17 cellular contexts compared by ENCODE assay signal in genomic region chr7:129865932-129866214, GRCh38.
DNase-seq lines count a peak whose midpoint lies in the region; ATAC-seq, FAIRE-seq and TF ChIP-seq lines count a peak whose summit lies in the region.
"Had no signal": no experiment of that assay in that cellular context is flagged by ENCODE, and none has a peak within 500 bp of the region (broad histone marks: within the 10 kb centered on the region; RNA-seq: fewer than 3 reads in every experiment).

No MANE protein-coding gene starts in this region.

- no peak overlapping the region for H3K14ac ChIP-seq in H9 (ENCODE audit: insufficient read depth, low read length)

- H3K23ac ChIP-seq in H9 (ENCODE audit: insufficient read length, low read depth, low read length) = no peak overlapping the region

- H2BK5ac ChIP-seq in H9 (ENCODE audit: insufficient read length, low read length) = no peak overlapping the region

- H3K27me3 ChIP-seq in H9 (ENCODE audit: insufficient read depth, low read length) (no peaks in the 10 kb centered on the region), breast epithelium (no peaks in the 10 kb centered on the region), parathyroid adenoma (ENCODE audit: control insufficient read depth, insufficient read depth, low read length) (no peaks in the 10 kb centered on the region)
- H3K27me3 ChIP-seq in effector memory CD4-positive, alpha-beta T cell (replicated peaks; ENCODE audit: control insufficient read depth, insufficient read depth, low read length, poor library complexity, severe bottlenecking) = no peaks in the 10 kb centered on the region
- H3K27me3 ChIP-seq: BLaER1, colonic mucosa, neutrophil had no signal

- H3K4me1 Mint-ChIP-seq in H9 = peaks cover 29 to 36% of the 10 kb centered on the region in 2 experiments

- FAIRE-seq in A549 (lab: Jason Lieb, UNC) = no peak
- FAIRE-seq: GM12891 had no signal

- H3K4me1 ChIP-seq in A549 = peaks cover 24% of the 10 kb centered on the region
- peaks cover 8% of the 10 kb centered on the region for H3K4me1 ChIP-seq in H9 (ENCODE audit: insufficient read depth, low read length)
- H3K4me1 ChIP-seq in breast epithelium = peaks cover 5 to 27% of the 10 kb centered on the region in 2 donors
- peaks cover 31% of the 10 kb centered on the region for H3K4me1 ChIP-seq in parathyroid adenoma
- H3K4me1 ChIP-seq in effector memory CD4-positive, alpha-beta T cell (ENCODE audit: control insufficient read depth, insufficient read depth, low read length, poor library complexity, severe bottlenecking) = no peaks in the 10 kb centered on the region
- H3K4me1 ChIP-seq: colonic mucosa had no signal

- intact Hi-C loops in breast epithelium (cut with DNase I; ENCODE audit: low total_unique reads) = no loop called here

- H2AFZ ChIP-seq in H9 (ENCODE audit: low read length) (no peak overlapping the region), parathyroid adenoma (no peak overlapping the region)

- peaks cover 5 to 8% (median 6%) of the 10 kb centered on the region in 3 experiments; a peak in 6 of 7 replicates for H3K36me3 Mint-ChIP-seq in H9 (ENCODE audit: insufficient read depth in 1 of 3, low read depth in 3 of 3)

- H3K79me2 ChIP-seq in H9 (ENCODE audit: insufficient read depth, low read length) = no peaks in the 10 kb centered on the region; the same call in 1 of the 2 replicates
- H3K79me2 ChIP-seq in parathyroid adenoma = peaks cover 43% of the 10 kb centered on the region

- H2AK5ac ChIP-seq in H9 (ENCODE audit: insufficient read length, low read length) = no peak overlapping the region

- no peaks in the 10 kb centered on the region for H4K20me1 ChIP-seq in H9 (ENCODE audit: control insufficient read depth, insufficient read depth, insufficient read length)

- no peak overlapping the region for H3K4me3 Mint-ChIP-seq in H9

- no peak overlapping the region for H2BK15ac ChIP-seq in H9 (ENCODE audit: low read depth, low read length)

- TF ChIP-seq CTCF in A549 (IDR thresholded peaks at IDR 0.05) (no peak), H9 (conservative IDR thresholded peaks at IDR 0.05) (no peak), breast epithelium (IDR thresholded peaks at IDR 0.05) (no peak), parathyroid adenoma (IDR thresholded peaks at IDR 0.05) (no peak)

- DNase-seq in A549 (ENCODE audit: low read depth in 1 of 2, low spot score in 1 of 2) (no peak), H9 (no peak), breast epithelium (ENCODE audit: low spot score in 2 of 2) (no peak), NCI-H1417 (lab: John Stamatoyannopoulos, UW) (no peak), HUDEP-2 (lab: John Stamatoyannopoulos, UW; ENCODE audit: unreplicated experiment in 76 of 76) (no peak)
- no peak for DNase-seq in effector memory CD4-positive, alpha-beta T cell
- DNase-seq: activated CD4-positive, alpha-beta T cell treated with anti-CD3 and anti-CD28 coated beads for 1 hour; colonic mucosa; MV-4-11; PC-3; stimulated activated CD4-positive, alpha-beta T cell treated with anti-CD3 and anti-CD28 coated beads, Interleukin-12 subunit alpha, Interleukin-12 subunit beta, amount 100 ng/mL, for 4 hours; T-helper 1 cell had no signal

- peaks cover 2% of the 10 kb centered on the region for H3K79me1 ChIP-seq in H9 (ENCODE audit: insufficient read depth, low read depth, low read length, poor library complexity, severe bottlenecking)

- CTCF ChIA-PET in A549 (lab: Yijun Ruan, JAX) = interaction anchor here (1.0 to 1.6 kb wide), 5 partner anchors 9 to 145 kb away, joined by 3 to 6 read pairs (median 4); no protein-coding TSS in a partner anchor

- WGBS in A549 (ENCODE audit: missing lambda C conversion rate) = 90% methylated on average over 1 of the region's 1 CpG
- WGBS in H9 (ENCODE audit: extremely low coverage, insufficient read length, low lambda C conversion rate) = no CpG with 5 or more reads among the region's 1 CpG

- no peaks in the 10 kb centered on the region for H3K9me3 Mint-ChIP-seq in H9

- H3K27ac ChIP-seq in A549 (peak overlapping the region; percentile 44 to 76; a peak in 5 of 6 replicates), H9 (ENCODE audit: insufficient read length, low read depth, low read length) (no peak overlapping the region), breast epithelium (peak overlapping the region; percentile 12 to 78), parathyroid adenoma (peak overlapping the region; percentile 33)
- no peak overlapping the region for H3K27ac ChIP-seq in effector memory CD4-positive, alpha-beta T cell (ENCODE audit: insufficient read depth, low read length, poor library complexity, severe bottlenecking)
- H3K27ac ChIP-seq: BLaER1, colonic mucosa, neutrophil had no signal

- H3K18ac ChIP-seq in H9 (ENCODE audit: insufficient read length, low read depth, low read length) = no peak overlapping the region

- ATAC-seq in A549 = peak in 1 of 2 experiments; percentile 35; a peak in 2 of 6 replicates
- no peak for ATAC-seq in HG02938 (IDR thresholded peaks at IDR 0.05; ENCODE audit: unreplicated experiment)
- ATAC-seq: PC-3 had no signal

- H3K9ac ChIP-seq in H9 (ENCODE audit: extremely low read depth, insufficient read length, low read length) (no peak overlapping the region), parathyroid adenoma (no peak overlapping the region)
- H3K9ac ChIP-seq: BLaER1 had no signal

- no peak overlapping the region for H2BK12ac ChIP-seq in H9 (ENCODE audit: insufficient read length, low read depth, low read length)

- H2BK120ac ChIP-seq in H9 (ENCODE audit: low read depth, low read length, poor library complexity, severe bottlenecking) = no peak overlapping the region

- H4K5ac ChIP-seq in H9 (ENCODE audit: insufficient read length, low read depth, low read length) = no peak overlapping the region

- no peak overlapping the region for H3T11ph ChIP-seq in H9 (ENCODE audit: low read length)

- H3K36me3 ChIP-seq in breast epithelium (no peaks in the 10 kb centered on the region), parathyroid adenoma (ENCODE audit: control insufficient read depth, insufficient read depth, low read length) (no peaks in the 10 kb centered on the region)
- no peaks in the 10 kb centered on the region for H3K36me3 ChIP-seq in effector memory CD4-positive, alpha-beta T cell (ENCODE audit: control insufficient read depth, insufficient read depth, low read length)
- H3K36me3 ChIP-seq: colonic mucosa had no signal

- H3K4me3 ChIP-seq in A549 (no peak overlapping the region), breast epithelium (no peak overlapping the region), parathyroid adenoma (ENCODE audit: low read depth, low read length) (no peak overlapping the region)
- H3K4me3 ChIP-seq in effector memory CD4-positive, alpha-beta T cell (ENCODE audit: insufficient read depth, low read depth, low read length, poor library complexity, severe bottlenecking) = no peak overlapping the region
- H3K4me3 ChIP-seq: BLaER1, colonic mucosa had no signal

- H3K4ac ChIP-seq in H9 (ENCODE audit: low read depth, low read length) = no peak overlapping the region

- no peaks in the 10 kb centered on the region for H3K27me3 Mint-ChIP-seq in H9 (ENCODE audit: low read depth)

- no peak for TF ChIP-seq RAD21 in A549 (conservative IDR thresholded peaks at IDR 0.05 in 1 of 2, IDR thresholded peaks at IDR 0.05 in 1 of 2)

- no peak for TF ChIP-seq EP300 in A549 (IDR thresholded peaks at IDR 0.05)

- H3K4me2 ChIP-seq in A549 = no peak overlapping the region
- no peak overlapping the region for H3K4me2 ChIP-seq in H9 (ENCODE audit: insufficient read depth, insufficient read length, low read length)
- no peak overlapping the region for H3K4me2 ChIP-seq in parathyroid adenoma (ENCODE audit: low read length)
- H3K4me2 ChIP-seq: BLaER1 had no signal

- H3K9me3 ChIP-seq in A549 (no peaks in the 10 kb centered on the region), H9 (ENCODE audit: control insufficient read depth, low read depth, low read length) (no peaks in the 10 kb centered on the region), breast epithelium (no peaks in the 10 kb centered on the region), parathyroid adenoma (ENCODE audit: control insufficient read depth, low read length) (no peaks in the 10 kb centered on the region)
- H3K9me3 ChIP-seq in effector memory CD4-positive, alpha-beta T cell (ENCODE audit: control insufficient read depth, low read length) = no peaks in the 10 kb centered on the region
- H3K9me3 ChIP-seq: BLaER1, colonic mucosa, neutrophil had no signal

- H2BK20ac ChIP-seq in H9 (ENCODE audit: low read depth, low read length, poor library complexity, severe bottlenecking) = no peak overlapping the region

- H3K56ac ChIP-seq in H9 (ENCODE audit: insufficient read length, low read depth, low read length) = no peak overlapping the region

- H4K8ac ChIP-seq in H9 (replicated peaks; ENCODE audit: insufficient read length, low read depth, low read length) = no peak overlapping the region

- POLR2A ChIA-PET in A549 (lab: Yijun Ruan, JAX) = no interaction called here

- no peak overlapping the region for H4K91ac ChIP-seq in H9 (ENCODE audit: insufficient read length, low read depth, low read length)

- TF ChIP-seq POLR2A in A549 (IDR thresholded peaks at IDR 0.05; ENCODE audit: low read length) = no peak
- TF ChIP-seq POLR2A in breast epithelium (IDR thresholded peaks at IDR 0.05) = no peak

- no peaks in the 10 kb centered on the region for H3K23me2 ChIP-seq in H9 (ENCODE audit: insufficient read length, low read depth, low read length, poor library complexity, severe bottlenecking)

- H3K27ac Mint-ChIP-seq in H9 = peak overlapping the region; percentile 10 to 82 (median 81); a peak in 3 of 7 replicates

TF ChIP-seq in A549, 52 proteins besides CTCF, POLR2A, EP300 and RAD21 (continues in another document):
- TF ChIP-seq CBX2 (IDR thresholded peaks at IDR 0.05; ENCODE audit: borderline replicate concordance, low read depth) = no peak
- TF ChIP-seq BHLHE40 (IDR thresholded peaks at IDR 0.05; ENCODE audit: low read depth, low read length) = no peak
- no peak for TF ChIP-seq ESRRA (IDR thresholded peaks at IDR 0.05; ENCODE audit: borderline replicate concordance, low read length)
- no peak for TF ChIP-seq RCOR1 (IDR thresholded peaks at IDR 0.05; ENCODE audit: low read depth, low read length)
- TF ChIP-seq JUN (IDR thresholded peaks at IDR 0.05) = no peak
- no peak for TF ChIP-seq POLR2AphosphoS2 (conservative IDR thresholded peaks at IDR 0.05; ENCODE audit: low read length)
- TF ChIP-seq RARB (CRISPR knock-in tag; IDR thresholded peaks at IDR 0.05) = no peak
- TF ChIP-seq BCL3 (IDR thresholded peaks at IDR 0.05) = no peak

Comparison
In these comparisons a context has a peak if more than half of its experiments do, and no peak if none do; other contexts are left out.
1. H3K27ac ChIP-seq: peak in A549 (2 of 2), breast epithelium (2 of 2) and parathyroid adenoma (single experiment); none in H9 (single experiment) and effector memory CD4-positive, alpha-beta T cell (single experiment).